In genomic region chr5:50856720-50857119, GRCh38 we compare ENCODE assay signal across 10 cellular contexts.
DNase-seq lines count a peak whose midpoint lies in the region; ATAC-seq and TF ChIP-seq lines count a peak whose summit lies in the region.
"Had no signal": no experiment of that assay in that cellular context is flagged by ENCODE, and none has a peak within 500 bp of the region (broad histone marks: within the 10 kb centered on the region; RNA-seq: fewer than 3 reads in every experiment).

No MANE protein-coding gene starts in this region.

- H3K4me1 ChIP-seq in spleen (peaks cover 0 to 58% (median 25%) of the 10 kb centered on the region in 6 donors), vagina (no peaks in the 10 kb centered on the region)

- H3K27ac Mint-ChIP-seq in IgD-negative memory B cell, result peak overlapping the region; percentile 40 to 83 (median 57)

- peaks cover 2% of the 10 kb centered on the region for H3K36me3 Mint-ChIP-seq in IgD-negative memory B cell

- ATAC-seq in HG02798 (IDR thresholded peaks at IDR 0.05; ENCODE audit: poor library complexity, unreplicated experiment), result peak; percentile 75

- TF ChIP-seq POLR2A in spleen (IDR thresholded peaks at IDR 0.05), result no peak
- no peak for TF ChIP-seq POLR2A in vagina (IDR thresholded peaks at IDR 0.05)

- peak overlapping the region; percentile 11 to 90 (median 46) for H3K4me3 Mint-ChIP-seq in IgD-negative memory B cell

- H3K27ac ChIP-seq in spleen (peak overlapping the region in 5 of 8 donors; percentile 23 to 67 (median 55)), vagina (no peak overlapping the region)

- DNase-seq in GM19238 (ENCODE audit: insufficient read length, low spot score) (peak; percentile 2), spleen (no peak), NCI-H226 (no peak), anterior cingulate cortex (lab: John Stamatoyannopoulos, UW) (no peak), vagina (ENCODE audit: extremely low spot score in 2 of 2) (no peak)
- DNase-seq: activated naive CD4-positive, alpha-beta T cell; NCI-H1436 treated with DMSO at 0.1 percent for 48 hours had no signal

- peaks cover 42 to 57% (median 45%) of the 10 kb centered on the region in 3 donors for H3K4me1 Mint-ChIP-seq in IgD-negative memory B cell

- H3K4me3 ChIP-seq in spleen (no peak overlapping the region), vagina (no peak overlapping the region)
- H3K4me3 ChIP-seq: smooth muscle cell had no signal

- 14 to 20% (median 19%) methylated on average over 2 of the region's 2 CpGs for WGBS in spleen, 5 donors

- TF ChIP-seq CTCF in spleen (IDR thresholded peaks at IDR 0.05 in 8 of 11, conservative IDR thresholded peaks at IDR 0.05 in 3 of 11) (no peak), vagina (IDR thresholded peaks at IDR 0.05) (no peak)

- H3K9me3 ChIP-seq in spleen (no peaks in the 10 kb centered on the region), vagina (no peaks in the 10 kb centered on the region)

- no peaks in the 10 kb centered on the region for H3K36me3 ChIP-seq in spleen
- H3K36me3 ChIP-seq in vagina, result no peaks in the 10 kb centered on the region

- H3K27me3 Mint-ChIP-seq in IgD-negative memory B cell, result no peaks in the 10 kb centered on the region

- H3K9me3 Mint-ChIP-seq in IgD-negative memory B cell, result peaks cover 0 to 3% (median 0%) of the 10 kb centered on the region in 3 donors

- no peaks in the 10 kb centered on the region for H3K27me3 ChIP-seq in spleen (replicated peaks in 1 of 7)
- H3K27me3 ChIP-seq in vagina, result no peaks in the 10 kb centered on the region

- intact Hi-C loops in spleen (cut with DNase I; ENCODE audit: low total_unique reads) (no loop called here), vagina (cut with DNase I) (no loop called here)
